Comparison of ENCODE assay signal across 8 cellular contexts in the genomic region with DNA sequence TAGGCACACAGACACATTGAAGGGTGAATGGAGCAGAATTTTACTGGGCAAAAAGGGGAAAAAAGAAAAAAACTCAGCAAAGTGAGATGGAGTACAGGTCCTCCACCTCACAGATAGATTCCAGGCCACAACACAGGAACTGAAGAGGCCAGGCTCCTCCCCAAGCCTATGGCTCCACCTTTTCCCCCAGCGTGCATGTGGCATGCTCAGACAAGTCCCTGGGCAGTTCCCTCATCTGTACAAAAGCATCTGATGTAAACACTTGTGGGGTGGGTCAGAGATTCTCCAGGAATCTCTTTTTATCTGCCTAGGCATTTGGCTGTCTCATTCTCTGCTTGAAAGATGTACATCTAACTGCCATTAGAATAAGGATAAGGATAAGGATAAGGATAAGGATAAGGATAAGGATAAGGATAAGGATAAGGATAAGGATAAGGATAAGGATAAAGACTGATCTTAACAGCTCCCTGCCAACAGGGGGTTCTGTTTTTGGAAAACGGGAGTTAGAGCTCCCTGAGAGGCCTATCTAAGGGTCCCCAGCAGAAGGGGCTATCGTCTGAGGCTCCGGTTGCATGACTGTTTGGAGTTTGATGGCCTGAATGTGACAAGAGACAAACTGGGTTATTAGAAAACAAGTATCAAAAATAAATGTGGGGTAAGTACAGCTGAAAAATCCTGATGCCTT. TPM values are rescaled to one million over a fixed set of nuclear protein-coding genes. Genes with fewer than 3 reads are reported as not detected.
DNase-seq lines count a peak whose midpoint lies in the region; ATAC-seq and TF ChIP-seq lines count a peak whose summit lies in the region.

No MANE protein-coding gene starts in this region.

- DNase-seq in OCI-LY7 (ENCODE audit: low spot score), result no peak
- peak; percentile 29 for DNase-seq in iPS-NIHi7 (ENCODE audit: extremely low spot score)
- DNase-seq in stomach, result no peak
- DNase-seq in T-helper 2 cell treated with Interferon-gamma antibody and Interleukin-4, amounts not matched to agents 5 μg/mL and 100 μg/mL, for 36 hours (ENCODE audit: low spot score), result no peak
- no peak for DNase-seq in left lobe of liver (ENCODE audit: low spot score)
- DNase-seq in adrenal gland, result no peak

- no peak for TF ChIP-seq EP300 in stomach (IDR thresholded peaks at IDR 0.05)

- no peak overlapping the region for H3K4me2 ChIP-seq in OCI-LY7 (ENCODE audit: low read length)

- H3K9me3 ChIP-seq in OCI-LY7 (ENCODE audit: low read length), result no peaks in the 10 kb centered on the region
- peaks cover 0 to 2% (median 0%) of the 10 kb centered on the region in 4 donors for H3K9me3 ChIP-seq in stomach
- H3K9me3 ChIP-seq in adrenal gland (replicated peaks in 1 of 3), result no peaks in the 10 kb centered on the region

- H4K20me1 ChIP-seq in OCI-LY7 (ENCODE audit: insufficient read depth, low read length), result no peaks in the 10 kb centered on the region

- no peak for TF ChIP-seq CTCF in OCI-LY7 (conservative IDR thresholded peaks at IDR 0.05; ENCODE audit: low read length)
- no peak for TF ChIP-seq CTCF in stomach (IDR thresholded peaks at IDR 0.05)
- TF ChIP-seq CTCF in adrenal gland (IDR thresholded peaks at IDR 0.05), result no peak

- no peak overlapping the region for H3K27ac Mint-ChIP-seq in T-helper 2 cell treated with Interferon-gamma antibody and Interleukin-4, amounts not matched to agents 5 μg/mL and 100 μg/mL, for 36 hours

- no peaks in the 10 kb centered on the region for H3K4me1 Mint-ChIP-seq in T-helper 2 cell treated with Interferon-gamma antibody and Interleukin-4, amounts not matched to agents 5 μg/mL and 100 μg/mL, for 36 hours (ENCODE audit: low read depth)

- H3K79me2 ChIP-seq in OCI-LY7 (ENCODE audit: insufficient read depth, low read depth, low read length), result no peaks in the 10 kb centered on the region

- TF ChIP-seq POLR2A in stomach (IDR thresholded peaks at IDR 0.05), result no peak
- no peak for TF ChIP-seq POLR2A in adrenal gland (IDR thresholded peaks at IDR 0.05)

- no peaks in the 10 kb centered on the region for H3K27me3 Mint-ChIP-seq in T-helper 2 cell treated with Interferon-gamma antibody and Interleukin-4, amounts not matched to agents 5 μg/mL and 100 μg/mL, for 36 hours (ENCODE audit: low read depth)

- no peaks in the 10 kb centered on the region for H3K27me3 ChIP-seq in stomach
- H3K27me3 ChIP-seq in adrenal gland, result no peaks in the 10 kb centered on the region

- no peak overlapping the region for H3K4me3 ChIP-seq in OCI-LY7 (ENCODE audit: low read depth, low read length, poor library complexity, severe bottlenecking)
- H3K4me3 ChIP-seq in stomach, result no peak overlapping the region
- H3K4me3 ChIP-seq in adrenal gland, result no peak overlapping the region

- peaks cover 9% of the 10 kb centered on the region for H3K9me3 Mint-ChIP-seq in T-helper 2 cell treated with Interferon-gamma antibody and Interleukin-4, amounts not matched to agents 5 μg/mL and 100 μg/mL, for 36 hours

- no peak overlapping the region for H3K4me3 Mint-ChIP-seq in T-helper 2 cell treated with Interferon-gamma antibody and Interleukin-4, amounts not matched to agents 5 μg/mL and 100 μg/mL, for 36 hours

- H3K4me1 ChIP-seq in OCI-LY7 (ENCODE audit: insufficient read depth, low read length, poor library complexity, severe bottlenecking) (no peaks in the 10 kb centered on the region), stomach (peaks cover 6 to 35% (median 21%) of the 10 kb centered on the region in 4 donors), adrenal gland (replicated peaks in 1 of 2) (no peaks in the 10 kb centered on the region)

- H3K27ac ChIP-seq in OCI-LY7 (ENCODE audit: low read depth, low read length, poor library complexity, severe bottlenecking), result no peak overlapping the region
- peak overlapping the region in 1 of 5 donors; percentile 69 for H3K27ac ChIP-seq in stomach
- H3K27ac ChIP-seq in adrenal gland, result no peak overlapping the region

- H3K36me3 ChIP-seq in OCI-LY7 (ENCODE audit: insufficient read depth, low read length) (no peaks in the 10 kb centered on the region), stomach (no peaks in the 10 kb centered on the region), adrenal gland (replicated peaks in 1 of 2) (no peaks in the 10 kb centered on the region)

- BruUV-seq in OCI-LY7 (replicated peaks; lab: Mats Ljungman, UMichigan), result no TSS peak

- no peaks in the 10 kb centered on the region for H3K36me3 Mint-ChIP-seq in T-helper 2 cell treated with Interferon-gamma antibody and Interleukin-4, amounts not matched to agents 5 μg/mL and 100 μg/mL, for 36 hours (ENCODE audit: low read depth)

- peak overlapping the region; percentile 50; the same call in 1 of the 2 replicates for H2AFZ ChIP-seq in OCI-LY7 (ENCODE audit: low read length)

- WGBS in stomach, 5 donors, result 55 to 63% (median 56%) methylated on average over 4 of the region's 4 CpGs
- whole genome bisulfite sequencing in adrenal gland, 4 donors, result 63 to 72% (median 66%) methylated on average over 4 of the region's 4 CpGs

- intact Hi-C loops in OCI-LY7 (cut with micrococcal nuclease; ENCODE audit: unreplicated experiment) (no loop called here), stomach (cut with DNase I; ENCODE audit: low total_unique reads) (no loop called here), adrenal gland (cut with DNase I) (no loop called here)

- ATAC-seq in GM18517 (IDR thresholded peaks at IDR 0.05; ENCODE audit: unreplicated experiment) (peak; percentile 62), HG02623 (IDR thresholded peaks at IDR 0.05; ENCODE audit: unreplicated experiment) (peak; percentile 84), left lobe of liver (no peak)

- CTCF ChIA-PET in OCI-LY7 (lab: Charles Lee; ENCODE audit: unreplicated experiment), result no interaction called here

- no peaks in the 10 kb centered on the region for H3K9me2 ChIP-seq in OCI-LY7 (ENCODE audit: insufficient read depth, low read length)

- POLR2A ChIA-PET in OCI-LY7 (lab: Charles Lee), result no interaction called here

RNA-seq across cellular contexts. Expression of a gene that starts 17.2 kb away (rescaled TPM):
- 1.6 and 2.6 TPM in 2 replicates for total RNA-seq in OCI-LY7 (2014; rRNA removed; shearing (Covaris generic))
- total RNA-seq in OCI-LY7 (2022) (2.6 and 3.9 TPM in 2 replicates), stomach (1 to 10 TPM in 4 of 5 donors, not detected in 1; 1.2 to 8.0 (median 6.1) TPM), left lobe of liver (2.6 TPM), adrenal gland (under 1 TPM; 0.06 to 0.53 (median 0.33) TPM)
- polyA plus RNA-seq in stomach (under 1 TPM; 0.28 to 0.61 (median 0.31) TPM), adrenal gland (under 1 TPM; 0.07 to 0.16 (median 0.15) TPM)
